In the genomic region with DNA sequence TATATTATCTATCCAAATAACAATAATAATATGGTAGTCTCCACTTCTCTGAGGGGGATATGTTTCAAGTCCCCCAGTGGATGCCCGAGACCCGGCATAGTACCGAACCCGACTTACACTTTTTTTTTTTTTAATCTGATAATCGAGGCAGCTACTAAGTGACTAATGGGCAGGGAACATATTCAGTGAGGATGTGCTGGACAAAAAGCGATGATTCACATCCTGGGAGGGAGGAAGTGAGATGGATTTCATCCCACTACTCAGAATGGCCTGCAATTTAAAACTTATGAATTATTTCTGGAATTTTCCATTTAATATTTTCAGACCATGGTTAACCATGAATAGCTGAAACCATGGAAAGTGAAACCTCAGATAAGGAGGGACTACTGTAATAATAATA, we compare ENCODE assay signal across 1 cellular context.
TF ChIP-seq lines count a peak whose summit lies in the region.

No MANE protein-coding gene starts in this region.

TF ChIP-seq in SK-N-SH, 30 proteins besides CTCF, POLR2A, EP300 and RAD21 (continued from another document):
- TF ChIP-seq, protein P1, sequence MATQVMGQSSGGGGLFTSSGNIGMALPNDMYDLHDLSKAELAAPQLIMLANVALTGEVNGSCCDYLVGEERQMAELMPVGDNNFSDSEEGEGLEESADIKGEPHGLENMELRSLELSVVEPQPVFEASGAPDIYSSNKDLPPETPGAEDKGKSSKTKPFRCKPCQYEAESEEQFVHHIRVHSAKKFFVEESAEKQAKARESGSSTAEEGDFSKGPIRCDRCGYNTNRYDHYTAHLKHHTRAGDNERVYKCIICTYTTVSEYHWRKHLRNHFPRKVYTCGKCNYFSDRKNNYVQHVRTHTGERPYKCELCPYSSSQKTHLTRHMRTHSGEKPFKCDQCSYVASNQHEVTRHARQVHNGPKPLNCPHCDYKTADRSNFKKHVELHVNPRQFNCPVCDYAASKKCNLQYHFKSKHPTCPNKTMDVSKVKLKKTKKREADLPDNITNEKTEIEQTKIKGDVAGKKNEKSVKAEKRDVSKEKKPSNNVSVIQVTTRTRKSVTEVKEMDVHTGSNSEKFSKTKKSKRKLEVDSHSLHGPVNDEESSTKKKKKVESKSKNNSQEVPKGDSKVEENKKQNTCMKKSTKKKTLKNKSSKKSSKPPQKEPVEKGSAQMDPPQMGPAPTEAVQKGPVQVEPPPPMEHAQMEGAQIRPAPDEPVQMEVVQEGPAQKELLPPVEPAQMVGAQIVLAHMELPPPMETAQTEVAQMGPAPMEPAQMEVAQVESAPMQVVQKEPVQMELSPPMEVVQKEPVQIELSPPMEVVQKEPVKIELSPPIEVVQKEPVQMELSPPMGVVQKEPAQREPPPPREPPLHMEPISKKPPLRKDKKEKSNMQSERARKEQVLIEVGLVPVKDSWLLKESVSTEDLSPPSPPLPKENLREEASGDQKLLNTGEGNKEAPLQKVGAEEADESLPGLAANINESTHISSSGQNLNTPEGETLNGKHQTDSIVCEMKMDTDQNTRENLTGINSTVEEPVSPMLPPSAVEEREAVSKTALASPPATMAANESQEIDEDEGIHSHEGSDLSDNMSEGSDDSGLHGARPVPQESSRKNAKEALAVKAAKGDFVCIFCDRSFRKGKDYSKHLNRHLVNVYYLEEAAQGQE (IDR thresholded peaks at IDR 0.05; ENCODE audit: low read depth, low read length) = no peak
- TF ChIP-seq GABPA (IDR thresholded peaks at IDR 0.05; ENCODE audit: low read depth) (no peak), JUND (IDR thresholded peaks at IDR 0.05) (peak; percentile 62), MEF2A (IDR thresholded peaks at IDR 0.05; ENCODE audit: borderline replicate concordance, low read depth) (no peak)
- TF ChIP-seq, protein P2, sequence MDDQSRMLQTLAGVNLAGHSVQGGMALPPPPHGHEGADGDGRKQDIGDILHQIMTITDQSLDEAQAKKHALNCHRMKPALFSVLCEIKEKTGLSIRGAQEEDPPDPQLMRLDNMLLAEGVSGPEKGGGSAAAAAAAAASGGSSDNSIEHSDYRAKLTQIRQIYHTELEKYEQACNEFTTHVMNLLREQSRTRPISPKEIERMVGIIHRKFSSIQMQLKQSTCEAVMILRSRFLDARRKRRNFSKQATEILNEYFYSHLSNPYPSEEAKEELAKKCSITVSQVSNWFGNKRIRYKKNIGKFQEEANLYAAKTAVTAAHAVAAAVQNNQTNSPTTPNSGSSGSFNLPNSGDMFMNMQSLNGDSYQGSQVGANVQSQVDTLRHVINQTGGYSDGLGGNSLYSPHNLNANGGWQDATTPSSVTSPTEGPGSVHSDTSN (IDR thresholded peaks at IDR 0.05) = peak; percentile 33; the same call in 1 of the 2 replicates
TF ChIP-seq in SK-N-SH: peak in this region for 5.
